In genomic region chr16:82660966-82661365, GRCh38 we compare ENCODE assay signal across 19 cellular contexts. TPM values are rescaled to one million over a fixed set of nuclear protein-coding genes. Genes with fewer than 3 reads are reported as not detected.
"Had no signal": no experiment of that assay in that cellular context is flagged by ENCODE, and none has a peak within 500 bp of the region (broad histone marks: within the 10 kb centered on the region; RNA-seq: fewer than 3 reads in every experiment).

No MANE protein-coding gene starts in this region.

- H3K36me3 Mint-ChIP-seq: activated CD8-positive, alpha-beta memory T cell treated with anti-CD3 and anti-CD28 coated beads, Interleukin-2, amount 10 ng/mL, durations not matched to agents 7 days and 5 days; activated naive CD8-positive, alpha-beta T cell; immature natural killer cell; memory B cell; natural killer cell had no signal

- H3K9me3 Mint-ChIP-seq: activated B cell treated with CpG ODN at 0.5 μM for 24 hours; memory B cell; natural killer cell; stimulated activated naive CD8-positive, alpha-beta T cell treated with anti-CD3 and anti-CD28 coated beads, Interleukin-15, amount 100 ng/mL, for 72 hours had no signal

- H3K27ac ChIP-seq: cardiac muscle cell, esophagus squamous epithelium, skin epidermis, suprapubic skin, transverse colon, vagina had no signal

- H3K4me3 Mint-ChIP-seq: activated B cell treated with CpG ODN at 0.5 μM for 24 hours; activated naive CD8-positive, alpha-beta T cell; immature natural killer cell; memory B cell; natural killer cell had no signal

- H3K4me1 Mint-ChIP-seq: activated B cell treated with CpG ODN at 0.5 μM for 24 hours had no signal

- H3K9me3 ChIP-seq: esophagus squamous epithelium, mucosa of descending colon, suprapubic skin, transverse colon, vagina had no signal

- H3K27me3 ChIP-seq: cardiac muscle cell, suprapubic skin, transverse colon, vagina had no signal

- ATAC-seq: left ventricle myocardium superior, mucosa of descending colon, natural killer cell had no signal

- H3K27ac Mint-ChIP-seq: activated B cell treated with CpG ODN at 0.5 μM for 24 hours; activated CD4-positive, alpha-beta memory T cell treated with anti-CD3 and anti-CD28 coated beads, Interleukin-2, amount 10 ng/mL, durations not matched to agents 7 days and 5 days; immature natural killer cell; memory B cell; natural killer cell had no signal

- H3K27me3 Mint-ChIP-seq: activated CD8-positive, alpha-beta memory T cell treated with anti-CD3 and anti-CD28 coated beads, Interleukin-2, amount 10 ng/mL, durations not matched to agents 7 days and 5 days; activated naive CD8-positive, alpha-beta T cell; stimulated activated naive CD8-positive, alpha-beta T cell treated with anti-CD3 and anti-CD28 coated beads, Interleukin-15, amount 100 ng/mL, for 72 hours had no signal

- H3K4me1 ChIP-seq: suprapubic skin, transverse colon, vagina had no signal

- H3K36me3 ChIP-seq: cardiac muscle cell, esophagus squamous epithelium, suprapubic skin, transverse colon, vagina had no signal

- H3K4me3 ChIP-seq: cardiac muscle cell, esophagus squamous epithelium, mucosa of descending colon, skin epidermis, suprapubic skin, transverse colon, vagina had no signal

- DNase-seq: activated B cell treated with CpG ODN at 0.5 μM for 24 hours; dermis blood vessel endothelial cell; esophagus squamous epithelium; immature natural killer cell; kidney glomerular epithelial cell; left ventricle myocardium superior; mucosa of descending colon; natural killer cell; stimulated activated CD4-positive, alpha-beta T cell treated with anti-CD3 and anti-CD28 coated beads, Interleukin-2, amount 100 ng/mL, for 48 hours; transverse colon had no signal

RNA-seq across cellular contexts. Expression of gene CDH13, which starts 34.2 kb away (rescaled TPM):
- total RNA-seq: activated B cell treated with CpG ODN at 0.5 μM for 24 hours; activated CD4-positive, alpha-beta memory T cell treated with anti-CD3 and anti-CD28 coated beads, Interleukin-2, amount 10 ng/mL, durations not matched to agents 7 days and 5 days; activated CD8-positive, alpha-beta memory T cell treated with anti-CD3 and anti-CD28 coated beads, Interleukin-2, amount 10 ng/mL, durations not matched to agents 7 days and 5 days; natural killer cell had no signal
- polyA plus RNA-seq: immature natural killer cell had no signal
